23 cellular contexts compared by ENCODE assay signal in the genomic region with DNA sequence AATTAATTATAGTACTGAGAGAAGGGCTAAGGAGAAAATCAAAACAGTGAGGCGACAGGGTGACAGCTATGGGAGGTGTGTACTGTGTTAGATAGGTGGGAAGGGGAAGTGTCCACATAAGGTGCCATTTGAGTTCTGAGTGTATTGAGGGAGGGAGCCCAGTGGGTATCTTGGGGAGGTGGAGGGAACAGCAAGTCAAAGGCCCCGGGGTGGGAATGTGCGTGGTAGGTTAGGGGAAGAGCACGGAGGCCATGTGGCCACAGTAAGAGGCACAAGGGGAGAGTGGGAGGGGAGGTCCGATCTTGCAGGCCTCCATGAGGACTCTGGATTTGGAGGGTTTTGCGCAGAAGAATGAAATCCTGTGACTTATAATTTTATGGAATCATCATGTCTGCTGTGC. TPM values are rescaled to one million over a fixed set of nuclear protein-coding genes. Genes with fewer than 3 reads are reported as not detected.
"Had no signal": no experiment of that assay in that cellular context is flagged by ENCODE, and none has a peak within 500 bp of the region (broad histone marks: within the 10 kb centered on the region; RNA-seq: fewer than 3 reads in every experiment).

No MANE protein-coding gene starts in this region.

- ATAC-seq: left ventricle myocardium superior had no signal

- H3K36me3 ChIP-seq: adrenal gland, ascending aorta, brain microvascular endothelial cell, colonic mucosa, esophagus muscularis mucosa, sigmoid colon had no signal

- H3K27ac ChIP-seq: adrenal gland, ascending aorta, brain microvascular endothelial cell, colonic mucosa, esophagus muscularis mucosa, sigmoid colon, testis had no signal

- H3K4me3 ChIP-seq: adrenal gland, ascending aorta, colonic mucosa, esophagus muscularis mucosa, sigmoid colon, smooth muscle cell, testis had no signal

- H3K4me3 Mint-ChIP-seq: mesothelial cell of epicardium, nephron progenitor cell had no signal

- DNase-seq: activated CD4-positive, alpha-beta T cell treated with anti-CD3 and anti-CD28 coated beads for 1 hour; activated naive CD4-positive, alpha-beta T cell; activated T-cell treated with anti-CD3 and anti-CD28 coated beads, Interleukin-2, amount 50 U/mL, for 1 hour; adrenal gland; brain microvascular endothelial cell; colonic mucosa; hippocampal formation; left ventricle myocardium superior; mammary epithelial cell; nephron progenitor cell; occipital lobe; sigmoid colon; stimulated activated CD4-positive, alpha-beta T cell treated with anti-CD3 and anti-CD28 coated beads, Interleukin-2, amount 100 ng/mL, for 48 hours; stimulated activated CD8-positive, alpha-beta memory T cell treated with anti-CD3 and anti-CD28 coated beads, Interleukin-4, amount 100 ng/mL, for 48 hours; stimulated activated naive CD4-positive, alpha-beta T cell; testis; trophoblast cell had no signal

- H3K9me3 Mint-ChIP-seq: activated T-helper 2 cell treated with anti-CD3 and anti-CD28 coated beads, Interferon-gamma antibody, Interleukin-2, Interleukin-4, amounts not matched to agents 10 μg/mL and 5 μg/mL and 100 μg/mL, durations not matched to agents 14 hours and 24 hours and 36 hours; mesothelial cell of epicardium; nephron progenitor cell had no signal

- H3K36me3 Mint-ChIP-seq: activated naive CD8-positive, alpha-beta T cell; mesothelial cell of epicardium had no signal

- H3K27me3 Mint-ChIP-seq: activated naive CD8-positive, alpha-beta T cell had no signal

- H3K27me3 ChIP-seq: adrenal gland, ascending aorta, brain microvascular endothelial cell, colonic mucosa, esophagus muscularis mucosa, sigmoid colon, testis had no signal

- H3K9me3 ChIP-seq: adrenal gland, ascending aorta, colonic mucosa, esophagus muscularis mucosa, sigmoid colon, testis had no signal

- H3K27ac Mint-ChIP-seq: activated naive CD8-positive, alpha-beta T cell; activated T-helper 2 cell treated with anti-CD3 and anti-CD28 coated beads, Interferon-gamma antibody, Interleukin-2, Interleukin-4, amounts not matched to agents 10 μg/mL and 5 μg/mL and 100 μg/mL, durations not matched to agents 14 hours and 24 hours and 36 hours; mesothelial cell of epicardium; nephron progenitor cell had no signal

RNA-seq across cellular contexts. Expression of gene SMPDL3B, which starts 22.0 kb away (rescaled TPM):
- total RNA-seq: adrenal gland, ascending aorta, left ventricle myocardium superior, occipital lobe, smooth muscle cell had no signal
